In the genomic region with DNA sequence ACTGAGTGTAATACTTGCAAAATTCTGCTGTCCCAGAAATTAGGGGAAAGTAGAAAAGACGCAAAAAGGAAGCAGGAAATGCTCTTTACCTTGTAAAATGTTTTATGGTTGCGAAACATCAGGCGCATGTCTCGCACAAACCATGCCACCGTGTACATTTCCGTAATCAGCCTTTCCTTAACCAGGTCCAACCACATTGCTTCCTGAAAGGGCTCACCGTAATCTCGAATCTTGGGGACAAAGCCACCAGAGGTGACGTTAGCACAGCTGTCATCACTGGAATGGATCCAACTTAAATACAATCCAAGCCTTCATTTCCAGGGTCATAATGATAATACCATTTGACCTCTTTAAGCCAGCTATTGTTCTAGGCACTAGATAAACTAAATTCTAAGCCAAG, we compare ENCODE assay signal across 11 cellular contexts. TPM values are rescaled to one million over a fixed set of nuclear protein-coding genes. Genes with fewer than 3 reads are reported as not detected.
A peak's percentile ranks its signal among the peaks of the same experiment; 100 is the strongest.
DNase-seq lines count a peak whose midpoint lies in the region; ATAC-seq and TF ChIP-seq lines count a peak whose summit lies in the region.
"Had no signal": no experiment of that assay in that cellular context is flagged by ENCODE, and none has a peak within 500 bp of the region (broad histone marks: within the 10 kb centered on the region; RNA-seq: fewer than 3 reads in every experiment).

No MANE protein-coding gene starts in this region.

- H3K4me1 Mint-ChIP-seq in activated CD4-positive, alpha-beta T cell treated with anti-CD3 and anti-CD28 coated beads, Interleukin-2, amount 10 ng/mL, durations not matched to agents 7 days and 5 days = peaks cover 20% of the 10 kb centered on the region

- peaks cover 82% of the 10 kb centered on the region for H3K36me3 Mint-ChIP-seq in activated CD4-positive, alpha-beta T cell treated with anti-CD3 and anti-CD28 coated beads, Interleukin-2, amount 10 ng/mL, durations not matched to agents 7 days and 5 days (ENCODE audit: low read depth)

- peak; percentile 17 for DNase-seq in activated CD4-positive, alpha-beta T cell treated with anti-CD3 and anti-CD28 coated beads, Interleukin-2, amount 10 ng/mL, durations not matched to agents 7 days and 5 days
- DNase-seq in activated CD4-positive, alpha-beta T cell treated with anti-CD3 and anti-CD28 coated beads, Interleukin-2, amount 50 U/mL, for 1 hour = no peak
- DNase-seq in SK-MEL-5 (ENCODE audit: low read depth, low spot score) = peak; percentile 8
- DNase-seq in left ventricle myocardium inferior = no peak
- no peak for DNase-seq in GM10266 (ENCODE audit: extremely low spot score)
- DNase-seq in activated effector memory CD4-positive, alpha-beta T cell treated with anti-CD3 and anti-CD28 coated beads, Interleukin-2, amount 50 U/mL, for 16 hours = no peak
- DNase-seq: effector CD4-positive, alpha-beta T cell; mammary epithelial cell; NCI-H2227 treated with DMSO at 0.1 percent for 48 hours had no signal

- no peak overlapping the region for H3K9ac ChIP-seq in subcutaneous abdominal adipose tissue (ENCODE audit: low read length in 5 of 5)

- no peak for ATAC-seq in GM21619 (IDR thresholded peaks at IDR 0.05; ENCODE audit: unreplicated experiment)

- H3K4me3 Mint-ChIP-seq in activated CD4-positive, alpha-beta T cell treated with anti-CD3 and anti-CD28 coated beads, Interleukin-2, amount 10 ng/mL, durations not matched to agents 7 days and 5 days = no peak overlapping the region

- peak overlapping the region; percentile 43 for H3K27ac Mint-ChIP-seq in activated CD4-positive, alpha-beta T cell treated with anti-CD3 and anti-CD28 coated beads, Interleukin-2, amount 10 ng/mL, durations not matched to agents 7 days and 5 days

- H3K27ac ChIP-seq in left ventricle myocardium inferior (replicated peaks) (peak overlapping the region; percentile 47), subcutaneous abdominal adipose tissue (ENCODE audit: low read depth, low read length) (peak overlapping the region; percentile 65)

- H3K9me3 ChIP-seq in left ventricle myocardium inferior (replicated peaks) = no peaks in the 10 kb centered on the region
- no peaks in the 10 kb centered on the region for H3K9me3 ChIP-seq in subcutaneous abdominal adipose tissue (ENCODE audit: control insufficient read depth in 5 of 5, low read length in 5 of 5)

- peaks cover 48% of the 10 kb centered on the region for H3K36me3 ChIP-seq in left ventricle myocardium inferior
- H3K36me3 ChIP-seq in subcutaneous abdominal adipose tissue (ENCODE audit: control insufficient read depth in 5 of 5, insufficient read depth in 5 of 5, low read length in 5 of 5) = peaks cover under 1 to 52% (median 30%) of the 10 kb centered on the region in 5 donors

- H3K9me3 Mint-ChIP-seq in activated CD4-positive, alpha-beta T cell treated with anti-CD3 and anti-CD28 coated beads, Interleukin-2, amount 10 ng/mL, durations not matched to agents 7 days and 5 days = peaks cover 4% of the 10 kb centered on the region

- intact Hi-C loops in left ventricle myocardium inferior (cut with micrococcal nuclease) = no loop called here

- no peak for TF ChIP-seq CTCF in left ventricle myocardium inferior (IDR thresholded peaks at IDR 0.05; ENCODE audit: borderline replicate concordance)
- TF ChIP-seq CTCF in GM10266 (IDR thresholded peaks at IDR 0.05; ENCODE audit: control insufficient read depth, insufficient read depth, low read depth, missing control alignments) = no peak

- H3K4me3 ChIP-seq in left ventricle myocardium inferior (no peak overlapping the region), subcutaneous abdominal adipose tissue (ENCODE audit: low read depth in 1 of 5, low read length in 5 of 5) (peak overlapping the region in 1 of 5 donors; percentile 23)

- H3K4me1 ChIP-seq in left ventricle myocardium inferior (peaks cover 10% of the 10 kb centered on the region), subcutaneous abdominal adipose tissue (ENCODE audit: control insufficient read depth in 5 of 5, insufficient read depth in 5 of 5, low read length in 5 of 5) (peaks cover 0 to 17% (median 0%) of the 10 kb centered on the region in 5 donors)

- H3K27me3 Mint-ChIP-seq in activated CD4-positive, alpha-beta T cell treated with anti-CD3 and anti-CD28 coated beads, Interleukin-2, amount 10 ng/mL, durations not matched to agents 7 days and 5 days = no peaks in the 10 kb centered on the region

- H3K27me3 ChIP-seq in left ventricle myocardium inferior (ENCODE audit: low read depth) = no peaks in the 10 kb centered on the region
- no peaks in the 10 kb centered on the region for H3K27me3 ChIP-seq in subcutaneous abdominal adipose tissue (ENCODE audit: control insufficient read depth in 5 of 5, insufficient read depth in 4 of 5, low read length in 5 of 5)

- in situ Hi-C loops in SK-MEL-5 (cut with HindIII; ENCODE audit: low pct_unique_long_range_greater_than_20kb, low sequenced_read_pairs) = no loop called here

- CTCF ChIA-PET in activated CD4-positive, alpha-beta T cell treated with anti-CD3 and anti-CD28 coated beads, Interleukin-2, amount 10 ng/mL, durations not matched to agents 7 days and 5 days (lab: Charles Lee) = interaction anchor here (0.6 to 4.9 kb wide), 4 partner anchors 8 to 37 kb away, joined by 3 to 16 read pairs (median 4); no protein-coding TSS in a partner anchor

- POLR2A ChIA-PET in activated CD4-positive, alpha-beta T cell treated with anti-CD3 and anti-CD28 coated beads, Interleukin-2, amount 10 ng/mL, durations not matched to agents 7 days and 5 days (lab: Charles Lee) = interaction anchor here (0.6 kb wide), 1 partner anchor 9 kb away, joined by 3 read pairs; no protein-coding TSS in a partner anchor

RNA-seq across cellular contexts. Expression of gene SP110, which starts 49.3 kb away (rescaled TPM):
- total RNA-seq in activated CD4-positive, alpha-beta T cell treated with anti-CD3 and anti-CD28 coated beads, Interleukin-2, amount 10 ng/mL, durations not matched to agents 7 days and 5 days = 100 to 1,000 TPM; 168 to 188 TPM
- 16.0 and 16.4 TPM in 2 replicates for total RNA-seq in SK-MEL-5 (2014; rRNA removed; shearing (Covaris generic))
- polyA plus RNA-seq in SK-MEL-5 (2015; cell fraction: cytosol; rRNA removed) = 10.9 and 18.5 TPM in 2 replicates
- polyA plus RNA-seq in SK-MEL-5 (2015; cell fraction: nucleus; rRNA removed) = 11.2 and 17.3 TPM in 2 replicates
- 10.5 TPM for total RNA-seq in left ventricle myocardium inferior

RNA-seq across cellular contexts. Expression of gene SP140, which starts 55.0 kb away (rescaled TPM):
- 10 to 100 TPM; 53.3 to 58.8 TPM for total RNA-seq in activated CD4-positive, alpha-beta T cell treated with anti-CD3 and anti-CD28 coated beads, Interleukin-2, amount 10 ng/mL, durations not matched to agents 7 days and 5 days
- not detected in 2 replicates for total RNA-seq in SK-MEL-5 (2014; rRNA removed; shearing (Covaris generic))
- 0.11 TPM in 1 of 2 replicates, not detected in the other for polyA plus RNA-seq in SK-MEL-5 (2015; cell fraction: cytosol; rRNA removed)
- 3.3 TPM in 1 of 2 replicates, not detected in the other for polyA plus RNA-seq in SK-MEL-5 (2015; cell fraction: nucleus; rRNA removed)
- 1.3 TPM for total RNA-seq in left ventricle myocardium inferior

Comparison
In these comparisons a context has a peak if more than half of its experiments do, and no peak if none do; other contexts are left out.
1. DNase-seq: peak in activated CD4-positive, alpha-beta T cell treated with anti-CD3 and anti-CD28 coated beads, Interleukin-2, amount 10 ng/mL, durations not matched to agents 7 days and 5 days (single experiment) and SK-MEL-5 (single experiment); none in activated CD4-positive, alpha-beta T cell treated with anti-CD3 and anti-CD28 coated beads, Interleukin-2, amount 50 U/mL, for 1 hour (single experiment), left ventricle myocardium inferior (single experiment), GM10266 (single experiment) and activated effector memory CD4-positive, alpha-beta T cell treated with anti-CD3 and anti-CD28 coated beads, Interleukin-2, amount 50 U/mL, for 16 hours (single experiment).
2. RNA of gene SP140, which starts 55.0 kb away (total RNA-seq): 53.3 to 58.8 TPM in activated CD4-positive, alpha-beta T cell treated with anti-CD3 and anti-CD28 coated beads, Interleukin-2, amount 10 ng/mL, durations not matched to agents 7 days and 5 days; 1.3 TPM in left ventricle myocardium inferior (single experiment) and not detected in SK-MEL-5; every median in the first group is over 10 times any median in the second.